8 cellular contexts compared by ENCODE assay signal in the genomic region with DNA sequence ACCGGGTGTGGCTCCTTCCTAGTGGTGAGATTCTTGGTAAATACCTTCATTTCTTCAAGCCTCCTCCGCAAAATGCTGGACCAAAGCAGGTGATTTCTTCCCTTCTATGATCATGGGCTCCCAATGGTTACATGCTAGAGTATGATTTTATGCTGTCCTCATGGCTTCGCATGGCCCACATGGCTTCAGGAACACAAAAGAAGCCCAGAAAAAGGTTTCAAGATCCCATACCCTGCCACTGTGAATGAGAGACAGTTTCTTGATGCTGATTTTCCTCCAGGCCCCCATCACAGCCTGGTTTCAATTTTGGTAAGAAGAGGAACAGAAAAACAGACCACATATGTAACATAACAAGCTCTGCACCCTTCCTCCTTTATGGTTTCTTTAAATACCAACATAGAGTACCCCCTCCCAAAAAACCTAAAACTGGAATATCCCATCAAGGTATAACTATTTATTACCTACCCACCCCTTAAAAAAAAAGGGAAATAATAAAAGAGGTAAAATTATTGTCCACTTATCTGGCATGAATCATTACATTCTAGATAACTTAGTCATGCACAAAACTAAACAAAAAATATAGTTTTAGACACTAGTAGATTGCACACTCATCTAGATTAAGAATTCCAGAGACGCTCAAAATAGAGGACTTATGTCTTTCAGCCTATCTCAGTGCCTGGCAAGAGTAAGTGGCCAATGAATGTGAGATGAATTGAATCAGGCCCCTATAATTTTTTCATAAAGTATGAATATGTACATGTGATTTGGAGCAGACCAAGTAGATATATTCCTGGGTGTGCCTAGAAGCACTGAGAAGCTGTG. TPM values are rescaled to one million over a fixed set of nuclear protein-coding genes. Genes with fewer than 3 reads are reported as not detected.
A peak's percentile ranks its signal among the peaks of the same experiment; 100 is the strongest.
DNase-seq lines count a peak whose midpoint lies in the region; ATAC-seq lines count a peak whose summit lies in the region.

No MANE protein-coding gene starts in this region.

- peaks cover 63% of the 10 kb centered on the region for H3K27me3 Mint-ChIP-seq in activated CD8-positive, alpha-beta memory T cell treated with anti-CD3 and anti-CD28 coated beads, Interleukin-2, amount 10 ng/mL, durations not matched to agents 7 days and 5 days
- H3K27me3 Mint-ChIP-seq in activated T-helper 17 cell treated with anti-CD3 and anti-CD28 coated beads, Interleukin-2, amount 50 U/mL, for 72 hours = peaks cover 24% of the 10 kb centered on the region

- no peaks in the 10 kb centered on the region for H3K9me3 Mint-ChIP-seq in activated CD8-positive, alpha-beta memory T cell treated with anti-CD3 and anti-CD28 coated beads, Interleukin-2, amount 10 ng/mL, durations not matched to agents 7 days and 5 days (ENCODE audit: low read depth)
- H3K9me3 Mint-ChIP-seq in activated T-helper 17 cell treated with anti-CD3 and anti-CD28 coated beads, Interleukin-2, amount 50 U/mL, for 72 hours = no peaks in the 10 kb centered on the region

- no peak overlapping the region for H3K4me3 Mint-ChIP-seq in activated CD8-positive, alpha-beta memory T cell treated with anti-CD3 and anti-CD28 coated beads, Interleukin-2, amount 10 ng/mL, durations not matched to agents 7 days and 5 days
- H3K4me3 Mint-ChIP-seq in activated T-helper 17 cell treated with anti-CD3 and anti-CD28 coated beads, Interleukin-2, amount 50 U/mL, for 72 hours = no peak overlapping the region

- peaks cover 3% of the 10 kb centered on the region for H3K4me1 Mint-ChIP-seq in activated CD8-positive, alpha-beta memory T cell treated with anti-CD3 and anti-CD28 coated beads, Interleukin-2, amount 10 ng/mL, durations not matched to agents 7 days and 5 days
- no peaks in the 10 kb centered on the region for H3K4me1 Mint-ChIP-seq in activated T-helper 17 cell treated with anti-CD3 and anti-CD28 coated beads, Interleukin-2, amount 50 U/mL, for 72 hours

- ATAC-seq in GM19035 (IDR thresholded peaks at IDR 0.05; ENCODE audit: unreplicated experiment) (peak; percentile 84), HG02642 (IDR thresholded peaks at IDR 0.05; ENCODE audit: poor library complexity, unreplicated experiment) (peak; percentile 82), HG03575 (IDR thresholded peaks at IDR 0.05; ENCODE audit: extremely low read depth, insufficient number of reproducible peaks, low FRiP score, unreplicated experiment) (peak; percentile 59)
- no peak for ATAC-seq in activated CD8-positive, alpha-beta memory T cell treated with anti-CD3 and anti-CD28 coated beads, Interleukin-2, amount 10 ng/mL, durations not matched to agents 7 days and 5 days
- ATAC-seq in activated T-helper 17 cell treated with anti-CD3 and anti-CD28 coated beads, Interleukin-2, amount 50 U/mL, for 72 hours (replicated peaks) = no peak

- CTCF ChIA-PET in activated CD8-positive, alpha-beta memory T cell treated with anti-CD3 and anti-CD28 coated beads, Interleukin-2, amount 10 ng/mL, durations not matched to agents 7 days and 5 days (lab: Charles Lee) = interaction anchor here (0.9 to 3.0 kb wide), 9 partner anchors 13 to 512 kb away, joined by 3 to 25 read pairs (median 5); partner anchors contain the start of genes ADAMTS12 and TARS1

- DNase-seq in non-pigmented ciliary epithelial cell (ENCODE audit: low read depth) = peak; percentile 43
- DNase-seq in activated CD8-positive, alpha-beta memory T cell treated with anti-CD3 and anti-CD28 coated beads, Interleukin-2, amount 10 ng/mL, durations not matched to agents 7 days and 5 days = no peak
- no peak for DNase-seq in cortex of kidney (lab: John Stamatoyannopoulos, UW)
- DNase-seq in NCI-H2171 (lab: John Stamatoyannopoulos, UW) = no peak

- H3K36me3 Mint-ChIP-seq in activated CD8-positive, alpha-beta memory T cell treated with anti-CD3 and anti-CD28 coated beads, Interleukin-2, amount 10 ng/mL, durations not matched to agents 7 days and 5 days = no peaks in the 10 kb centered on the region
- no peaks in the 10 kb centered on the region for H3K36me3 Mint-ChIP-seq in activated T-helper 17 cell treated with anti-CD3 and anti-CD28 coated beads, Interleukin-2, amount 50 U/mL, for 72 hours (ENCODE audit: low read depth)

- H3K27ac Mint-ChIP-seq in activated CD8-positive, alpha-beta memory T cell treated with anti-CD3 and anti-CD28 coated beads, Interleukin-2, amount 10 ng/mL, durations not matched to agents 7 days and 5 days = no peak overlapping the region
- no peak overlapping the region for H3K27ac Mint-ChIP-seq in activated T-helper 17 cell treated with anti-CD3 and anti-CD28 coated beads, Interleukin-2, amount 50 U/mL, for 72 hours

RNA-seq across cellular contexts. Expression of gene RXFP3, which starts 2.3 kb away (rescaled TPM):
- total RNA-seq in activated CD8-positive, alpha-beta memory T cell treated with anti-CD3 and anti-CD28 coated beads, Interleukin-2, amount 10 ng/mL, durations not matched to agents 7 days and 5 days = not detected
- total RNA-seq in activated T-helper 17 cell treated with anti-CD3 and anti-CD28 coated beads, Interleukin-2, amount 50 U/mL, for 72 hours = not detected

RNA-seq across cellular contexts. Expression of gene ADAMTS12, which starts 42.1 kb away (rescaled TPM):
- not detected for total RNA-seq in activated CD8-positive, alpha-beta memory T cell treated with anti-CD3 and anti-CD28 coated beads, Interleukin-2, amount 10 ng/mL, durations not matched to agents 7 days and 5 days
- total RNA-seq in activated T-helper 17 cell treated with anti-CD3 and anti-CD28 coated beads, Interleukin-2, amount 50 U/mL, for 72 hours = not detected

RNA-seq across cellular contexts. Expression of gene SLC45A2, which starts 50.6 kb away (rescaled TPM):
- under 1 TPM in 1 of 2 experiments, not detected in 1; 0.21 TPM for total RNA-seq in activated CD8-positive, alpha-beta memory T cell treated with anti-CD3 and anti-CD28 coated beads, Interleukin-2, amount 10 ng/mL, durations not matched to agents 7 days and 5 days
- total RNA-seq in activated T-helper 17 cell treated with anti-CD3 and anti-CD28 coated beads, Interleukin-2, amount 50 U/mL, for 72 hours = not detected

Comparison
In these comparisons a context has a peak if more than half of its experiments do, and no peak if none do; other contexts are left out.
1. ATAC-seq: peak in GM19035 (single experiment), HG02642 (single experiment) and HG03575 (single experiment); none in activated CD8-positive, alpha-beta memory T cell treated with anti-CD3 and anti-CD28 coated beads, Interleukin-2, amount 10 ng/mL, durations not matched to agents 7 days and 5 days (single experiment) and activated T-helper 17 cell treated with anti-CD3 and anti-CD28 coated beads, Interleukin-2, amount 50 U/mL, for 72 hours (single experiment).